ENCODE assay signal across 1 cellular context in the genomic region with DNA sequence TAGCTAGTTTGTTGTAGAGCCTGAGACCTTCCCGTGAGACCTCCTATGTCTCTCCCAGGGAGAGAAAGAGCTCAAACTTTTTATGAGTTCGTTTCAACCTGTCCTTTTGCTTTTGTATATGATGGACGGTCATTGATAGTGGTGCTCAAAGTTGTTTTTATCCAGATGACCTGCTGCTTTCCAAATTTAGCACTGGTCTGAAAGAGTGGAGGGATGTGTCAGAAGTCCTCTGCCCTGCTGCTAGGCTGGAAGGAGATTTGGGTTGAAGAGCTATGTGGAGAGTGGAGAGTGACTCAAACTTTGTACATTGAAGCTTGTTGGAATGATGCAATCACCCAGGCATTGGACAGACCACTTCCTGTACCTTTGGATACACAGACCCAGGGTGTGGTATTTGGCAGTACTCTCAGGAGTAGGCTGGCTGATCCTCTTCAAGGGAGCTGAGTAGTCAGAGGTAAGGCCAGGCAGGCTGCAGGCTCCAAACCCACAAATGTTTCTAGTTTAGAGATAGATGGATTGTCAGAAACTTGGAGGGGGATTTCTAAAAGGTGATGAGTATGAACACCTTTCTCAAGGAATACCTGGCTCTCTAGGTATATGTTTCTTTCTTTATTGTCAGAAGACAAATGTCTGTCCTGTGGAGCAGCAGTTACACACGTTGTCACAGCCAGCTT.
TF ChIP-seq lines count a peak whose summit lies in the region.

No MANE protein-coding gene starts in this region.

TF ChIP-seq in HepG2, 621 proteins besides CTCF, POLR2A, EP300 and RAD21 (continued from another document and continues in another):
- TF ChIP-seq ZNF280D (CRISPR knock-in tag; IDR thresholded peaks at IDR 0.05) (no peak), ZNF12 (CRISPR knock-in tag; IDR thresholded peaks at IDR 0.05) (0 out of 2 replicates have a peak, but pooled peaks have one; percentile 29), IRF2 (CRISPR knock-in tag; IDR thresholded peaks at IDR 0.05) (no peak), ZBTB7A (CRISPR knock-in tag; IDR thresholded peaks at IDR 0.05) (no peak), ETS1 (CRISPR knock-in tag; IDR thresholded peaks at IDR 0.05) (no peak), FOXP1 (IDR thresholded peaks at IDR 0.05) (no peak), FOXP1 (CRISPR knock-in tag; IDR thresholded peaks at IDR 0.05) (no peak), MEIS1 (CRISPR knock-in tag; IDR thresholded peaks at IDR 0.05; ENCODE audit: borderline replicate concordance) (no peak), ZFP62 (CRISPR knock-in tag; IDR thresholded peaks at IDR 0.05) (no peak), TFE3 (CRISPR knock-in tag; IDR thresholded peaks at IDR 0.05) (no peak), HNRNPUL1 (IDR thresholded peaks at IDR 0.05; ENCODE audit: low read depth, low read length) (no peak), ZNF230 (CRISPR knock-in tag; IDR thresholded peaks at IDR 0.05) (no peak), ZNF263 (CRISPR knock-in tag; IDR thresholded peaks at IDR 0.05) (no peak), TARDBP (CRISPR knock-in tag; IDR thresholded peaks at IDR 0.05) (no peak), ZC3H4 (CRISPR knock-in tag; IDR thresholded peaks at IDR 0.05; ENCODE audit: borderline replicate concordance) (no peak), HIVEP1 (CRISPR knock-in tag; IDR thresholded peaks at IDR 0.05) (no peak), ZMAT3 (CRISPR knock-in tag; conservative IDR thresholded peaks at IDR 0.05) (no peak), ADNP (CRISPR knock-in tag; IDR thresholded peaks at IDR 0.05) (no peak), ZNF75D (CRISPR knock-in tag; IDR thresholded peaks at IDR 0.05; ENCODE audit: borderline replicate concordance) (no peak), SMARCC2 (IDR thresholded peaks at IDR 0.05) (no peak), SRSF4 (IDR thresholded peaks at IDR 0.05; ENCODE audit: low read depth, low read length, poor library complexity, severe bottlenecking) (no peak), TMF1 (CRISPR knock-in tag; IDR thresholded peaks at IDR 0.05; ENCODE audit: low read depth) (no peak), ZNF367 (CRISPR knock-in tag; IDR thresholded peaks at IDR 0.05; ENCODE audit: borderline replicate concordance) (no peak), MBNL3 (CRISPR knock-in tag; conservative IDR thresholded peaks at IDR 0.05) (no peak), CCDC6 (CRISPR knock-in tag; IDR thresholded peaks at IDR 0.05) (no peak), ZNF567 (CRISPR knock-in tag; IDR thresholded peaks at IDR 0.05; ENCODE audit: borderline replicate concordance) (no peak), ZNF609 (CRISPR knock-in tag; IDR thresholded peaks at IDR 0.05; ENCODE audit: borderline replicate concordance) (no peak), ZIK1 (CRISPR knock-in tag; IDR thresholded peaks at IDR 0.05; ENCODE audit: borderline replicate concordance, low read depth) (no peak), SP4 (CRISPR knock-in tag; IDR thresholded peaks at IDR 0.05) (no peak), ZNF597 (CRISPR knock-in tag; IDR thresholded peaks at IDR 0.05) (no peak), ZBTB20 (CRISPR knock-in tag; IDR thresholded peaks at IDR 0.05; ENCODE audit: borderline replicate concordance, low read depth) (no peak), ZHX1 (CRISPR knock-in tag; IDR thresholded peaks at IDR 0.05; ENCODE audit: low read depth) (no peak)
- TF ChIP-seq, protein P1, sequence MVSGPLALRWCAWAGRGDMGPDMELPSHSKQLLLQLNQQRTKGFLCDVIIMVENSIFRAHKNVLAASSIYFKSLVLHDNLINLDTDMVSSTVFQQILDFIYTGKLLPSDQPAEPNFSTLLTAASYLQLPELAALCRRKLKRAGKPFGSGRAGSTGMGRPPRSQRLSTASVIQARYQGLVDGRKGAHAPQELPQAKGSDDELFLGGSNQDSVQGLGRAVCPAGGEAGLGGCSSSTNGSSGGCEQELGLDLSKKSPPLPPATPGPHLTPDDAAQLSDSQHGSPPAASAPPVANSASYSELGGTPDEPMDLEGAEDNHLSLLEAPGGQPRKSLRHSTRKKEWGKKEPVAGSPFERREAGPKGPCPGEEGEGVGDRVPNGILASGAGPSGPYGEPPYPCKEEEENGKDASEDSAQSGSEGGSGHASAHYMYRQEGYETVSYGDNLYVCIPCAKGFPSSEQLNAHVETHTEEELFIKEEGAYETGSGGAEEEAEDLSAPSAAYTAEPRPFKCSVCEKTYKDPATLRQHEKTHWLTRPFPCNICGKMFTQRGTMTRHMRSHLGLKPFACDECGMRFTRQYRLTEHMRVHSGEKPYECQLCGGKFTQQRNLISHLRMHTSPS (CRISPR knock-in tag; IDR thresholded peaks at IDR 0.05; ENCODE audit: low read depth): no peak
- TF ChIP-seq, protein P2, sequence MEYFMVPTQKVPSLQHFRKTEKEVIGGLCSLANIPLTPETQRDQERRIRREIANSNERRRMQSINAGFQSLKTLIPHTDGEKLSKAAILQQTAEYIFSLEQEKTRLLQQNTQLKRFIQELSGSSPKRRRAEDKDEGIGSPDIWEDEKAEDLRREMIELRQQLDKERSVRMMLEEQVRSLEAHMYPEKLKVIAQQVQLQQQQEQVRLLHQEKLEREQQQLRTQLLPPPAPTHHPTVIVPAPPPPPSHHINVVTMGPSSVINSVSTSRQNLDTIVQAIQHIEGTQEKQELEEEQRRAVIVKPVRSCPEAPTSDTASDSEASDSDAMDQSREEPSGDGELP (IDR thresholded peaks at IDR 0.05; ENCODE audit: borderline replicate concordance, low read depth): no peak
- TF ChIP-seq, protein P3, sequence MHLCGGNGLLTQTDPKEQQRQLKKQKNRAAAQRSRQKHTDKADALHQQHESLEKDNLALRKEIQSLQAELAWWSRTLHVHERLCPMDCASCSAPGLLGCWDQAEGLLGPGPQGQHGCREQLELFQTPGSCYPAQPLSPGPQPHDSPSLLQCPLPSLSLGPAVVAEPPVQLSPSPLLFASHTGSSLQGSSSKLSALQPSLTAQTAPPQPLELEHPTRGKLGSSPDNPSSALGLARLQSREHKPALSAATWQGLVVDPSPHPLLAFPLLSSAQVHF (CRISPR knock-in tag; IDR thresholded peaks at IDR 0.05): no peak
- TF ChIP-seq, protein P4, sequence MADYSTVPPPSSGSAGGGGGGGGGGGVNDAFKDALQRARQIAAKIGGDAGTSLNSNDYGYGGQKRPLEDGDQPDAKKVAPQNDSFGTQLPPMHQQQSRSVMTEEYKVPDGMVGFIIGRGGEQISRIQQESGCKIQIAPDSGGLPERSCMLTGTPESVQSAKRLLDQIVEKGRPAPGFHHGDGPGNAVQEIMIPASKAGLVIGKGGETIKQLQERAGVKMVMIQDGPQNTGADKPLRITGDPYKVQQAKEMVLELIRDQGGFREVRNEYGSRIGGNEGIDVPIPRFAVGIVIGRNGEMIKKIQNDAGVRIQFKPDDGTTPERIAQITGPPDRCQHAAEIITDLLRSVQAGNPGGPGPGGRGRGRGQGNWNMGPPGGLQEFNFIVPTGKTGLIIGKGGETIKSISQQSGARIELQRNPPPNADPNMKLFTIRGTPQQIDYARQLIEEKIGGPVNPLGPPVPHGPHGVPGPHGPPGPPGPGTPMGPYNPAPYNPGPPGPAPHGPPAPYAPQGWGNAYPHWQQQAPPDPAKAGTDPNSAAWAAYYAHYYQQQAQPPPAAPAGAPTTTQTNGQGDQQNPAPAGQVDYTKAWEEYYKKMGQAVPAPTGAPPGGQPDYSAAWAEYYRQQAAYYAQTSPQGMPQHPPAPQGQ (CRISPR knock-in tag; IDR thresholded peaks at IDR 0.05; ENCODE audit: borderline replicate concordance): no peak
